ENCODE assay signal across 15 cellular contexts in the genomic region with DNA sequence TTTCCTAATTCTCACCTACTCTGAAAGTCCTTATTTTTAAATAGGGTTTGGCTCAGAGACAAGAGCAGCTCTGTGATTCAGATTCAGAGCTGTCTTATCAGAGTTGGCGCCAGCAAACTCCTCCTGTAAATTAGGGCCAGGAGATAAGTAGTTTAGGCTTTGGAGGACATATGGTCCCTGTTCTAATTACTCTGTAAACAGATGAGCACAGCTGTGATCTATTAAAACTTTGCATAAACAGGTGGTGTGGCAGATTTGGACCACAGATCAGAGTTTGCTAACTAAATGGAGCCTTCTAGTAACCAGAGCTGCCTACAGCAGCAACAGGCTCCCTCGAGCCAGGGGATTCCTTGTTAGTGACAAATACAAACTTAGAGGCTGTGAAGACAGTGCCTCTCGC. TPM values are rescaled to one million over a fixed set of nuclear protein-coding genes. Genes with fewer than 3 reads are reported as not detected.
DNase-seq lines count a peak whose midpoint lies in the region; ATAC-seq, FAIRE-seq and TF ChIP-seq lines count a peak whose summit lies in the region.
"Had no signal": no experiment of that assay in that cellular context is flagged by ENCODE, and none has a peak within 500 bp of the region (broad histone marks: within the 10 kb centered on the region; RNA-seq: fewer than 3 reads in every experiment).

No MANE protein-coding gene starts in this region.

- DNase-seq in D721Med (ENCODE audit: insufficient read length, low spot score) (peak; percentile 55), NCI-H146 (lab: John Stamatoyannopoulos, UW) (peak; percentile 66), SJCRH30 (peak; percentile 70 to 84), mucosa of descending colon (no peak), thyroid gland (no peak), nephron progenitor cell (no peak), osteocyte (ENCODE audit: extremely low spot score, unreplicated experiment) (no peak)
- DNase-seq in activated naive CD4-positive, alpha-beta T cell treated with anti-CD3 and anti-CD28 coated beads, Interleukin-2, amount 50 U/mL, for 16 hours = no peak
- DNase-seq: activated CD8-positive, alpha-beta memory T cell treated with anti-CD3 and anti-CD28 coated beads, Interleukin-2, amount 50 U/mL, for 48 hours; kidney glomerular epithelial cell; Peyer's patch; posterior cingulate gyrus had no signal

- TF ChIP-seq POLR2A in thyroid gland (IDR thresholded peaks at IDR 0.05) = no peak

- H3K27me3 ChIP-seq in SJCRH30 = no peaks in the 10 kb centered on the region
- no peaks in the 10 kb centered on the region for H3K27me3 ChIP-seq in thyroid gland
- H3K27me3 ChIP-seq: Peyer's patch had no signal

- H3K36me3 Mint-ChIP-seq in nephron progenitor cell (ENCODE audit: low read depth) (peaks cover 34% of the 10 kb centered on the region), osteocyte (ENCODE audit: unreplicated experiment) (peaks cover 2% of the 10 kb centered on the region)
- H3K36me3 Mint-ChIP-seq: activated naive CD8-positive, alpha-beta T cell had no signal

- H3K4me3 ChIP-seq in SJCRH30 (no peak overlapping the region), mucosa of descending colon (no peak overlapping the region), thyroid gland (replicated peaks in 1 of 3) (no peak overlapping the region)
- H3K4me3 ChIP-seq: Peyer's patch had no signal

- ATAC-seq in mucosa of descending colon = peak; percentile 45

- H3K27me3 Mint-ChIP-seq in nephron progenitor cell (ENCODE audit: low read depth, poor library complexity) (no peaks in the 10 kb centered on the region), osteocyte (ENCODE audit: unreplicated experiment) (no peaks in the 10 kb centered on the region)
- H3K27me3 Mint-ChIP-seq: activated naive CD8-positive, alpha-beta T cell had no signal

- FAIRE-seq in D721Med (lab: Jason Lieb, UNC) = peak; percentile 96
- FAIRE-seq: GM12892 had no signal

- no peaks in the 10 kb centered on the region for H3K36me3 ChIP-seq in SJCRH30
- H3K36me3 ChIP-seq in mucosa of descending colon (ENCODE audit: low read depth) = no peaks in the 10 kb centered on the region
- H3K36me3 ChIP-seq in thyroid gland = no peaks in the 10 kb centered on the region
- H3K36me3 ChIP-seq: Peyer's patch had no signal

- TF ChIP-seq CTCF in D721Med (IDR thresholded peaks at IDR 0.05; ENCODE audit: insufficient read depth, missing control alignments) (no peak), mucosa of descending colon (IDR thresholded peaks at IDR 0.05) (no peak), thyroid gland (IDR thresholded peaks at IDR 0.05) (no peak), nephron progenitor cell (IDR thresholded peaks at IDR 0.05) (no peak), osteocyte (IDR thresholded peaks at IDR 0.05) (no peak)

- H3K9me3 Mint-ChIP-seq in nephron progenitor cell (no peaks in the 10 kb centered on the region), osteocyte (ENCODE audit: unreplicated experiment) (no peaks in the 10 kb centered on the region)

- H3K27ac ChIP-seq in SJCRH30 (peak overlapping the region; percentile 49), thyroid gland (no peak overlapping the region)
- H3K27ac ChIP-seq: KMS-11, Peyer's patch had no signal

- intact Hi-C loops in mucosa of descending colon (cut with DNase I, micrococcal nuclease) = no loop called here
- intact Hi-C loops in thyroid gland (cut with DNase I) = no loop called here

- 71 to 86% methylated on average over 3 of the region's 3 CpGs for WGBS in thyroid gland, 2 donors

- H3K4me1 Mint-ChIP-seq in nephron progenitor cell = peaks cover 35% of the 10 kb centered on the region
- no peaks in the 10 kb centered on the region for H3K4me1 Mint-ChIP-seq in osteocyte (ENCODE audit: unreplicated experiment)

- H3K27ac Mint-ChIP-seq in nephron progenitor cell = no peak overlapping the region
- H3K27ac Mint-ChIP-seq in osteocyte (ENCODE audit: unreplicated experiment) = no peak overlapping the region
- H3K27ac Mint-ChIP-seq: activated naive CD8-positive, alpha-beta T cell had no signal

- H3K4me1 ChIP-seq in SJCRH30 (peaks cover 19% of the 10 kb centered on the region), mucosa of descending colon (ENCODE audit: low read depth) (no peaks in the 10 kb centered on the region), thyroid gland (peaks cover 6 to 15% of the 10 kb centered on the region in 2 donors)

- H3K9me3 ChIP-seq in SJCRH30 (replicated peaks) (no peaks in the 10 kb centered on the region), mucosa of descending colon (no peaks in the 10 kb centered on the region), thyroid gland (no peaks in the 10 kb centered on the region)
- H3K9me3 ChIP-seq: Peyer's patch had no signal

- H3K4me3 Mint-ChIP-seq in nephron progenitor cell (no peak overlapping the region), osteocyte (ENCODE audit: unreplicated experiment) (no peak overlapping the region)
- H3K4me3 Mint-ChIP-seq: activated naive CD8-positive, alpha-beta T cell had no signal

RNA-seq across cellular contexts. Expression of gene YPEL1, which starts 27.9 kb away (rescaled TPM):
- total RNA-seq in SJCRH30 (2014; rRNA removed; shearing (Covaris generic)) = 3.2 and 4.0 TPM in 2 replicates
- 1 to 10 TPM; 2.7 to 6.8 (median 2.8) TPM for total RNA-seq in mucosa of descending colon
- 1 to 10 TPM; 4.1 to 6.7 (median 5.4) TPM for total RNA-seq in thyroid gland
- total RNA-seq in osteocyte = 14.7 and 15.1 TPM in 2 replicates

RNA-seq across cellular contexts. Expression of gene PPIL2, which starts 41.9 kb away (rescaled TPM):
- 24.8 and 29.7 TPM in 2 replicates for total RNA-seq in SJCRH30 (2014; rRNA removed; shearing (Covaris generic))
- total RNA-seq in mucosa of descending colon (10 to 100 TPM; 42.5 to 68.3 (median 61.6) TPM), thyroid gland (100 to 1,000 TPM in 2 of 4 donors, 10 to 100 TPM in 2; 72.7 to 135 (median 108) TPM), osteocyte (44.5 and 49.5 TPM in 2 replicates)

Comparison
In these comparisons a context has a peak if more than half of its experiments do, and no peak if none do; other contexts are left out.
1. DNase-seq: peak in D721Med (single experiment), NCI-H146 (single experiment) and SJCRH30 (2 of 2); none in mucosa of descending colon (0 of 3), thyroid gland (0 of 2), nephron progenitor cell (single experiment), osteocyte (single experiment) and activated naive CD4-positive, alpha-beta T cell treated with anti-CD3 and anti-CD28 coated beads, Interleukin-2, amount 50 U/mL, for 16 hours (single experiment).